ENCODE assay signal across 11 cellular contexts in the genomic region with DNA sequence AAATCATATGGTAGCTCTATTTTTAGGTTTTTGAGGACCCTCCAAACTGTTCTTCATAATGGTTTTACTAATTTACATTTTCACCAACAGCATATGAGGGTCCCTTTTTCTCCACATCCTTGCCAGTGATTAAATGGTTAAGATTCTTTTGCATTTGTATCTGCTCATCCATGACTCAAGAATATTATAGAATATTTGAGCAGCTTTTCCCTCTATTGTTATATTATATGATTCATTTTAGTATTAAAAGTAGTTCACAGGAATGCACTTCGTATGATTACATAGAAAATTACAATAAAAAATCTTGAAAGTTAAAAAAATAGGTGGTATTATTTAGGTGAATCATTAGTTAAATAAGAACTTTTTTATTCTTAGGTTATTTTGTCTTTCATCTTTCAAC.
"Had no signal": no experiment of that assay in that cellular context is flagged by ENCODE, and none has a peak within 500 bp of the region (broad histone marks: within the 10 kb centered on the region; RNA-seq: fewer than 3 reads in every experiment).

No MANE protein-coding gene starts in this region.

- H3K36me3 ChIP-seq: HAP-1 had no signal

- FAIRE-seq: H1, H54 had no signal

- H3K4me3 ChIP-seq: GM23248, GM23338, HAP-1 had no signal

- ATAC-seq: GM23338, HCT116 had no signal

- H3K9me3 ChIP-seq: HAP-1 had no signal

- H2AFZ ChIP-seq: GM23248, GM23338 had no signal

- H3K27ac ChIP-seq: GM23248 had no signal

- H3K9ac ChIP-seq: GM23248 had no signal

- DNase-seq: GM23248, GOT3, H7, H9, HCEC 1CT, HFFc6 had no signal

- H3K4me2 ChIP-seq: GM23338 had no signal

- H3K4me1 ChIP-seq: HAP-1 had no signal
